ENCODE assay signal across 5 cellular contexts in the genomic region with DNA sequence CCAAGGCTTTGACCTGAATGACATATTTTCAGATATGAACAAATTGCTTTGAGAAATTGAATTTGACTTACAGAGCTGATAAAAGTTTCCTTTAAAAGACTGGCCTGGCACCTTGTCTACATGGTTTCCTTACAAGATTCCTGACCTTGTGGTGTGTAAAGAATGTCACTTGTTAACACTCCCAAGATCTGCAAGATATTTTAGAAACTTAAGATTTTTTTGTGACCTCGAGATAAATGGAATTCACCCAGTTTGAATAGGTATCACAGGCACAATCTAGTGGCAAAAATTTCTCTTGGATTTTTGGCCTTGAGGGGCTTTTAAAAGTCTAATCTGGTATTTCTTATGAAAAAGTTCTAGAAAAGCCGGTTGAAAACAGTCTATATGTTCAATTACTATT.
"Had no signal": no experiment of that assay in that cellular context is flagged by ENCODE, and none has a peak within 500 bp of the region (broad histone marks: within the 10 kb centered on the region; RNA-seq: fewer than 3 reads in every experiment).

No MANE protein-coding gene starts in this region.

- DNase-seq: IMR-90, KBM-7 had no signal

- H3K4me3 ChIP-seq: K562 had no signal

- H3K27me3 Mint-ChIP-seq: IgD-negative memory B cell had no signal

- H3K4me3 Mint-ChIP-seq: IgD-negative memory B cell had no signal

- H3K36me3 Mint-ChIP-seq: IgD-negative memory B cell had no signal

- H3K4me1 Mint-ChIP-seq: IgD-negative memory B cell had no signal

- H3K27ac ChIP-seq: HL-60 had no signal

- H3K27ac Mint-ChIP-seq: IgD-negative memory B cell had no signal
